Comparison of ENCODE assay signal across 17 cellular contexts in the genomic region with DNA sequence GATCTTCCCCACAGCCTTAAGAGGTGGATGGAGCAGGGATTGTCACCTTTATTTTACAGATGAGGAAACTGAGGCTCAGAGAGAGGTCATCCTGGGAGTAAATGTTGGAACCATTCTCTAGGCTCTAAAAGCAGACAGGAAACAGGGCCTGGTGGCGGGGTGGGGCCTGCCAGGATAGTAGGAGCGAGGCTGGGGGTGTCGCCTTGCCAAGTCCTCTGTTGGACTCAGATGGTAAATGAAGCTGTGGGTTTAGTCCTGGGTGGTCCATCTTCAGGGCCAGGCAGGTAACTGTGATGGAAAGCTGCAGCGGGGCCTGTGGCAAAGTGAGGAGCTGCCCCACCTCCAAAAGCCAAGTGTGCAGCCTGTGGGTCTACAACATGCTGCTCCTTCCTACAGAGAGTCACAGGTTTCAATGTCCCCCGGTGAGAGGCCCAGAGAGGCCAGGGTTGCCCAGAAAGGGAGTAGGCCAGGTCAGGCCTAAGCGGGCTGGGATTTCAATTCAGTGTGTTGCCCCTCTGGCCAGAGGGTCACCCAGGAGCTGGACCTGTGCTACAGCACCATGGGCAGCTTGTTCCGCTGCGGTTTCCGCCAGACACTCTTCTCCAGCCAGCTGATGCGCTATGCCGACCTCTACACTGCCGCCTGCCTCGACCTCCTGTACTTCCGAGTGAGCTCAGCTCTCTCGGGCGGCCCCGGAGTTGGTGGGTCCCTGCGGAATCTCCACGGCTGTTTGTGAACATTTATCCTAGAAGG. TPM values are rescaled to one million over a fixed set of nuclear protein-coding genes. Genes with fewer than 3 reads are reported as not detected.
"Had no signal": no experiment of that assay in that cellular context is flagged by ENCODE, and none has a peak within 500 bp of the region (broad histone marks: within the 10 kb centered on the region; RNA-seq: fewer than 3 reads in every experiment).

No MANE protein-coding gene starts in this region.

- H3K4me1 ChIP-seq: body of pancreas had no signal

- H3K27ac ChIP-seq: body of pancreas, cardiac muscle cell, tibial nerve, WERI-Rb-1 had no signal

- H3K27ac Mint-ChIP-seq: activated T-cell treated with anti-CD3 and anti-CD28 coated beads, Interleukin-2, amount 50 U/mL, for 72 hours had no signal

- H3K9me3 Mint-ChIP-seq: activated CD4-positive, alpha-beta T cell treated with anti-CD3 and anti-CD28 coated beads, Interleukin-2, amount 10 ng/mL, durations not matched to agents 7 days and 5 days; activated T-cell treated with anti-CD3 and anti-CD28 coated beads, Interleukin-2, amount 50 U/mL, for 72 hours; naive B cell; stimulated activated naive CD8-positive, alpha-beta T cell treated with anti-CD3 and anti-CD28 coated beads, Interleukin-15, amount 100 ng/mL, for 72 hours; T-helper 1 cell treated with Interleukin-12 subunit alpha and Interleukin-12 subunit beta and Interleukin-4 antibody, amounts not matched to agents 30 μg/mL and 1 μg/mL, for 36 hours had no signal

- H3K4me3 Mint-ChIP-seq: activated CD4-positive, alpha-beta T cell treated with anti-CD3 and anti-CD28 coated beads, Interleukin-2, amount 10 ng/mL, durations not matched to agents 7 days and 5 days; activated T-cell treated with anti-CD3 and anti-CD28 coated beads, Interleukin-2, amount 50 U/mL, for 72 hours; stimulated activated naive CD8-positive, alpha-beta T cell treated with anti-CD3 and anti-CD28 coated beads, Interleukin-15, amount 100 ng/mL, for 72 hours; T-helper 1 cell treated with Interleukin-12 subunit alpha and Interleukin-12 subunit beta and Interleukin-4 antibody, amounts not matched to agents 30 μg/mL and 1 μg/mL, for 36 hours had no signal

- H3K36me3 Mint-ChIP-seq: naive B cell had no signal

- H3K9me3 ChIP-seq: body of pancreas, heart right ventricle, tibial nerve had no signal

- H3K36me3 ChIP-seq: cardiac muscle cell, heart right ventricle, tibial nerve, WERI-Rb-1 had no signal

- H3K27me3 ChIP-seq: body of pancreas, cardiac muscle cell, tibial nerve had no signal

- H3K4me3 ChIP-seq: body of pancreas, cardiac muscle cell, heart right ventricle, skin epidermis, tibial nerve had no signal

RNA-seq across cellular contexts. Expression of gene NT5DC4, which starts 6.6 kb away (rescaled TPM):
- total RNA-seq: activated CD4-positive, alpha-beta T cell treated with anti-CD3 and anti-CD28 coated beads, Interleukin-2, amount 10 ng/mL, durations not matched to agents 7 days and 5 days; activated CD8-positive, alpha-beta memory T cell treated with anti-CD3 and anti-CD28 coated beads for 36 hours; body of pancreas; cardiac muscle cell; cerebellum; epithelial cell of proximal tubule; fibroblast of lung; left cardiac atrium; occipital lobe; tibial nerve had no signal

RNA-seq across cellular contexts. Expression of gene CKAP2L, which starts 37.0 kb away (rescaled TPM):
- total RNA-seq: tibial nerve had no signal

RNA-seq across cellular contexts. Expression of gene IL1A, which starts 56.8 kb away (rescaled TPM):
- total RNA-seq: body of pancreas, cardiac muscle cell, heart right ventricle, left cardiac atrium, occipital lobe had no signal
